14 cellular contexts compared by ENCODE assay signal in the genomic region with DNA sequence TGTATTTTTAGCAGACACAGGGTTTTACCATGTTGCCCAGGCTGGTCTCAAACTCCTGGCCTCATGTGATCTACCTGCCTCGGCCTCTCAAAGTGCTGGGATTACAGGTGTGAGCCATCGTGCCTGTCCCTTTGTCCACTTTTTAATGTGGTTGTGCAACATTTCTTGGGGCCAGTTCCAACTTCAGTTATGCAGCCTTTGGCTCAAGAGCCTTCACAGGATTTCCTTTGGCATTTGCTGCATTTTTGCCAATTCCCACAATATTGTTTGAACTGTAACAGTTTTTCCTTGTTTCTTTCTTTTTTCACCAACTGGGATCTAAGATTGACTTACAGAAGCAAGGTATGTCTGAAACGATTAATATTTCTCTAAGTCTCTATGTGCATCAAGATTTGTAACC.
DNase-seq lines count a peak whose midpoint lies in the region; ATAC-seq and TF ChIP-seq lines count a peak whose summit lies in the region.
"Had no signal": no experiment of that assay in that cellular context is flagged by ENCODE, and none has a peak within 500 bp of the region (broad histone marks: within the 10 kb centered on the region; RNA-seq: fewer than 3 reads in every experiment).

No MANE protein-coding gene starts in this region.

- H3K27ac ChIP-seq in coronary artery (peak overlapping the region; percentile 60 to 91), thoracic aorta (peak overlapping the region; percentile 63 to 83)

- ATAC-seq in left lobe of liver, result peak; percentile 75
- no peak for ATAC-seq in thoracic aorta (ENCODE audit: insufficient number of reproducible peaks, low FRiP score, low read depth)
- ATAC-seq in HG02981 (IDR thresholded peaks at IDR 0.05; ENCODE audit: unreplicated experiment), result no peak
- ATAC-seq in GM18868 (IDR thresholded peaks at IDR 0.05; ENCODE audit: unreplicated experiment), result no peak
- ATAC-seq: Panc1 had no signal

- no peaks in the 10 kb centered on the region for H3K36me3 ChIP-seq in MG63
- no peaks in the 10 kb centered on the region for H3K36me3 ChIP-seq in thoracic aorta

- H3K27me3 ChIP-seq in MG63, result no peaks in the 10 kb centered on the region
- no peaks in the 10 kb centered on the region for H3K27me3 ChIP-seq in thoracic aorta (replicated peaks; ENCODE audit: insufficient read depth)

- peaks cover 16 to 44% of the 10 kb centered on the region in 2 donors for H3K4me1 ChIP-seq in thoracic aorta (ENCODE audit: control insufficient read depth in 1 of 2, low read depth in 2 of 2)

- TF ChIP-seq CTCF in coronary artery (IDR thresholded peaks at IDR 0.05), result no peak
- TF ChIP-seq CTCF in thoracic aorta (IDR thresholded peaks at IDR 0.05), result no peak

- H3K4me3 ChIP-seq in MG63 (no peak overlapping the region), coronary artery (no peak overlapping the region), thoracic aorta (no peak overlapping the region)

- DNase-seq in MG63, result peak; percentile 23
- no peak for DNase-seq in coronary artery (ENCODE audit: low spot score)
- no peak for DNase-seq in left lobe of liver (ENCODE audit: low spot score)
- DNase-seq in thoracic aorta (ENCODE audit: low spot score), result no peak
- DNase-seq in cerebellar cortex (ENCODE audit: low spot score), result no peak
- no peak for DNase-seq in NCI-H146 treated with DMSO at 0.1 percent for 48 hours (lab: John Stamatoyannopoulos, UW; ENCODE audit: unreplicated experiment)
- DNase-seq: activated CD4-positive, alpha-beta T cell treated with anti-CD3 and anti-CD28 coated beads, Interleukin-2, amount 50 U/mL, for 4 hours; activated naive CD8-positive, alpha-beta T cell treated with anti-CD3 and anti-CD28 coated beads for 36 hours; activated T-cell treated with anti-CD3 and anti-CD28 coated beads, Interleukin-2, amount 50 U/mL, for 48 hours; NCI-H1048; NCI-H82 had no signal

- H3K9me3 ChIP-seq in MG63 (peaks cover 29% of the 10 kb centered on the region), thoracic aorta (no peaks in the 10 kb centered on the region)
